ENCODE assay signal across 18 cellular contexts in genomic region chr18:44342167-44342566, GRCh38.
"Had no signal": no experiment of that assay in that cellular context is flagged by ENCODE, and none has a peak within 500 bp of the region (broad histone marks: within the 10 kb centered on the region; RNA-seq: fewer than 3 reads in every experiment).

No MANE protein-coding gene starts in this region.

- H3K9me3 ChIP-seq: neutrophil, thyroid gland had no signal

- H3K4me1 ChIP-seq: thyroid gland had no signal

- ATAC-seq: activated T-cell treated with anti-CD3 and anti-CD28 coated beads, Interleukin-2, amount 50 U/mL, for 72 hours; left lobe of liver; naive thymus-derived CD8-positive, alpha-beta T cell had no signal

- H3K4me1 Mint-ChIP-seq: activated CD4-positive, alpha-beta T cell treated with anti-CD3 and anti-CD28 coated beads, Interleukin-2, amount 10 ng/mL, durations not matched to agents 7 days and 5 days; naive thymus-derived CD8-positive, alpha-beta T cell had no signal

- H3K27ac Mint-ChIP-seq: activated CD4-positive, alpha-beta T cell treated with anti-CD3 and anti-CD28 coated beads, Interleukin-2, amount 10 ng/mL, durations not matched to agents 7 days and 5 days; activated naive CD8-positive, alpha-beta T cell; activated T-cell treated with anti-CD3 and anti-CD28 coated beads, Interleukin-2, amount 50 U/mL, for 72 hours; dendritic cell treated with granulocyte-macrophage colony-stimulating factor and Interleukin-4, amounts not matched to agents 40 ng/mL and 50 ng/mL, for 4 days; memory B cell had no signal

- H2AFZ ChIP-seq: hepatocyte had no signal

- H3K27ac ChIP-seq: hepatocyte, neutrophil, thyroid gland had no signal

- H3K36me3 Mint-ChIP-seq: activated naive CD8-positive, alpha-beta T cell had no signal

- H3K27me3 ChIP-seq: hepatocyte, neutrophil, thyroid gland had no signal

- H3K79me2 ChIP-seq: hepatocyte had no signal

- DNase-seq: activated CD4-positive, alpha-beta T cell treated with anti-CD3 and anti-CD28 coated beads, Interleukin-2, amount 10 ng/mL, durations not matched to agents 7 days and 5 days; activated CD8-positive, alpha-beta memory T cell treated with anti-CD3 and anti-CD28 coated beads, Interleukin-2, amount 50 U/mL, for 48 hours; activated gamma-delta T cell; activated T-cell treated with anti-CD3 and anti-CD28 coated beads, Interleukin-2, amount 50 U/mL, for 72 hours; amniotic stem cell; effector memory CD4-positive, alpha-beta T cell; mucosa of descending colon; naive thymus-derived CD8-positive, alpha-beta T cell; retina; stimulated activated CD4-positive, alpha-beta T cell treated with anti-CD3 and anti-CD28 coated beads, Interleukin-12 subunit alpha, Interleukin-12 subunit beta, amount 100 ng/mL, for 4 hours; stimulated activated CD4-positive, alpha-beta T cell treated with anti-CD3 and anti-CD28 coated beads, Interleukin-2, amount 100 ng/mL, for 24 hours; thyroid gland had no signal

- H3K4me2 ChIP-seq: hepatocyte had no signal

- H3K4me3 ChIP-seq: hepatocyte, mucosa of descending colon, thyroid gland had no signal

- H3K4me3 Mint-ChIP-seq: activated CD4-positive, alpha-beta T cell treated with anti-CD3 and anti-CD28 coated beads, Interleukin-2, amount 10 ng/mL, durations not matched to agents 7 days and 5 days; activated naive CD8-positive, alpha-beta T cell; activated T-cell treated with anti-CD3 and anti-CD28 coated beads, Interleukin-2, amount 50 U/mL, for 72 hours; dendritic cell treated with granulocyte-macrophage colony-stimulating factor and Interleukin-4, amounts not matched to agents 40 ng/mL and 50 ng/mL, for 4 days; memory B cell; naive thymus-derived CD8-positive, alpha-beta T cell had no signal

- H3K36me3 ChIP-seq: neutrophil, thyroid gland had no signal
